2 cellular contexts compared by ENCODE assay signal in genomic region chr20:59939879-59940128, GRCh38.
TF ChIP-seq lines count a peak whose summit lies in the region.

No MANE protein-coding gene starts in this region.

TF ChIP-seq in HCT116, 20 proteins besides CTCF, POLR2A, EP300 and RAD21:
- TF ChIP-seq SP1 (IDR thresholded peaks at IDR 0.05; ENCODE audit: low read depth) (no peak), MAX (IDR thresholded peaks at IDR 0.05) (no peak)

TF ChIP-seq in H1, 55 proteins besides CTCF, POLR2A, EP300 and RAD21:
- TF ChIP-seq HDAC2 (IDR thresholded peaks at IDR 0.05; ENCODE audit: borderline replicate concordance in 1 of 2, low read depth in 2 of 2, low read length in 2 of 2), result no peak
- no peak; the same call in 1 of the 2 replicates for TF ChIP-seq RBBP5 (IDR thresholded peaks at IDR 0.05; ENCODE audit: borderline replicate concordance, low read depth, low read length)
- no peak for TF ChIP-seq SIN3A (conservative IDR thresholded peaks at IDR 0.05 in 1 of 2, IDR thresholded peaks at IDR 0.05 in 1 of 2; ENCODE audit: low read depth in 1 of 2, low read length in 2 of 2)
- TF ChIP-seq, protein P1, sequence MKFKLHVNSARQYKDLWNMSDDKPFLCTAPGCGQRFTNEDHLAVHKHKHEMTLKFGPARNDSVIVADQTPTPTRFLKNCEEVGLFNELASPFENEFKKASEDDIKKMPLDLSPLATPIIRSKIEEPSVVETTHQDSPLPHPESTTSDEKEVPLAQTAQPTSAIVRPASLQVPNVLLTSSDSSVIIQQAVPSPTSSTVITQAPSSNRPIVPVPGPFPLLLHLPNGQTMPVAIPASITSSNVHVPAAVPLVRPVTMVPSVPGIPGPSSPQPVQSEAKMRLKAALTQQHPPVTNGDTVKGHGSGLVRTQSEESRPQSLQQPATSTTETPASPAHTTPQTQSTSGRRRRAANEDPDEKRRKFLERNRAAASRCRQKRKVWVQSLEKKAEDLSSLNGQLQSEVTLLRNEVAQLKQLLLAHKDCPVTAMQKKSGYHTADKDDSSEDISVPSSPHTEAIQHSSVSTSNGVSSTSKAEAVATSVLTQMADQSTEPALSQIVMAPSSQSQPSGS (IDR thresholded peaks at IDR 0.05; ENCODE audit: low read length), result no peak
- no peak for TF ChIP-seq BRCA1 (IDR thresholded peaks at IDR 0.05; ENCODE audit: low read depth, low read length)
- TF ChIP-seq EZH2 (IDR thresholded peaks at IDR 0.05; ENCODE audit: low read depth, low read length, severe bottlenecking), result peak; percentile 39
- TF ChIP-seq KDM4A (IDR thresholded peaks at IDR 0.05; ENCODE audit: low read depth, low read length, severe bottlenecking), result peak; percentile 56
- no peak for TF ChIP-seq SUZ12 (IDR thresholded peaks at IDR 0.05; ENCODE audit: low read length)
- TF ChIP-seq TAF7 (optimal IDR thresholded peaks at IDR 0.05; ENCODE audit: borderline replicate concordance, low read depth, low read length), result peak; percentile 2
